Comparison of ENCODE assay signal across 18 cellular contexts in the genomic region with DNA sequence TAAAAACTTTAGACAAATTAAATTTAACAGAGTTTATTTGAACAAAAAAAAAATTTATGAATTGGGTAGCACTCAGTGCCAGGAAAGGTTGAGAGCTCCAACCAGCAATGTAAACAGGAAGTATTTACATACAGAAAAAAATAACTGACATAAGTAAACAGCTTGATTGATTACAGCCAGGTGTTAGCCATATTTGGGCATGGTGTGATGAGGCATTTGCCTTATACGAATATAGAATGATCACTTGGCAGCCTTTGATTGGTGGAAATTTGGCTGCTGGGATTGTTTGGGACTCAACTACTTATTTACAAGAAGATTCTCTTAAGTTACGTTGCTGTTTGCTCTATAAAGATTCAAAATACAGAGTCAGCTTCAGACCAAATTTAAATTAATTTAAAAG.
"Had no signal": no experiment of that assay in that cellular context is flagged by ENCODE, and none has a peak within 500 bp of the region (broad histone marks: within the 10 kb centered on the region; RNA-seq: fewer than 3 reads in every experiment).

No MANE protein-coding gene starts in this region.

- H3K4me1 ChIP-seq: left lung, parathyroid adenoma, sigmoid colon, stomach had no signal

- ATAC-seq: left lung; stimulated activated effector memory CD8-positive, alpha-beta T cell treated with anti-CD3 and anti-CD28 coated beads, Interleukin-12 subunit alpha, Interleukin-12 subunit beta, amount 100 ng/mL, for 72 hours had no signal

- H3K4me3 ChIP-seq: left lung, sigmoid colon, stomach had no signal

- H3K27ac ChIP-seq: brain microvascular endothelial cell, left lung, parathyroid adenoma, sigmoid colon, stomach, VCaP had no signal

- DNase-seq: activated CD4-positive, alpha-beta T cell treated with anti-CD3 and anti-CD28 coated beads, Interleukin-2, amount 50 U/mL, for 1 hour; activated CD4-positive, CD25-positive, alpha-beta regulatory T cell treated with anti-CD3 and anti-CD28 coated beads, Interleukin-2, amount 50 U/mL, for 72 hours; activated CD8-positive, alpha-beta memory T cell treated with anti-CD3 and anti-CD28 coated beads, Interleukin-2, amount 50 U/mL, for 4 hours; activated effector memory CD4-positive, alpha-beta T cell treated with Interleukin-2 at 50 U/mL for 16 hours; activated naive CD4-positive, alpha-beta T cell treated with anti-CD3 and anti-CD28 coated beads, Interleukin-2, amount 50 U/mL, for 16 hours; activated T-cell treated with anti-CD3 and anti-CD28 coated beads, Interleukin-2, amount 50 U/mL, for 48 hours; aorta; brain microvascular endothelial cell; cortex of kidney; erythroblast; head of caudate nucleus; left lung; sigmoid colon; stimulated activated CD4-positive, alpha-beta T cell treated with anti-CD3 and anti-CD28 coated beads, Interleukin-4, amount 100 ng/mL, for 24 hours; stomach had no signal

- H3K36me3 ChIP-seq: brain microvascular endothelial cell, left lung, sigmoid colon, stomach had no signal

- H3K27me3 ChIP-seq: brain microvascular endothelial cell, left lung, sigmoid colon, stomach had no signal

- H3K9me3 ChIP-seq: sigmoid colon had no signal
